Comparison of ENCODE assay signal across 7 cellular contexts in the genomic region with DNA sequence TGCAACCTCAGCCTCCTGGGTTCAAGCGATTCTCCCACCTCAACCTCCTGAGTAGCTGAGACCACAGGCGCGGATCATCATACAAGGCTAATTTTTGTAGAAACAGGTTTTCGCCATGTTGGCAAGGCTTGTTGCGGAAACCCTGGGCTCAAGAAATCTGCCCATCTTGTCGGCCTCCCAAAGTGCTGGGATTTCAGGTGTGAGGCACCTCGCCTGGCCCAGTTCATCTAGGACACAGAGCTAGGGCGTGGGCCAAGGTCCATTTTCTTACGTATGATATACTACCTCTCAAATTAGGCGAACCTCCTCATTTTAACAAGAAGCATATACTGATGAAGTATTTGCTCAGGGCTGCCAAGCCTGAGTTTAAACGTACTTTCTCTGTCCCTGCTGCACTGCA. TPM values are rescaled to one million over a fixed set of nuclear protein-coding genes. Genes with fewer than 3 reads are reported as not detected.
DNase-seq lines count a peak whose midpoint lies in the region; ATAC-seq, FAIRE-seq and TF ChIP-seq lines count a peak whose summit lies in the region.

No MANE protein-coding gene starts in this region.

- intact Hi-C loops in OCI-LY7 (cut with micrococcal nuclease; ENCODE audit: unreplicated experiment): no loop called here

- peak; percentile 39; the same call in 1 of the 2 replicates for TF ChIP-seq POLR2A in GM12892 (IDR thresholded peaks at IDR 0.05; ENCODE audit: low read depth, low read length)

- H3K4me2 ChIP-seq in OCI-LY7 (ENCODE audit: low read length): peak overlapping the region; percentile 76

- peaks cover 69% of the 10 kb centered on the region for H3K36me3 Mint-ChIP-seq in effector memory CD8-positive, alpha-beta T cell (ENCODE audit: insufficient read depth)
- H3K36me3 Mint-ChIP-seq in osteocyte (ENCODE audit: unreplicated experiment): peaks cover 32% of the 10 kb centered on the region

- POLR2A ChIA-PET in OCI-LY7 (lab: Charles Lee): interaction anchor here (2.8 to 4.6 kb wide), 2 partner anchors 10 to 36 kb away, joined by 12 to 32 read pairs; a partner anchor contains a TSS

- peaks cover 41% of the 10 kb centered on the region for H4K20me1 ChIP-seq in OCI-LY7 (ENCODE audit: insufficient read depth, low read length)

- ATAC-seq in effector memory CD8-positive, alpha-beta T cell (replicated peaks): no peak

- no TSS peak for BruUV-seq in OCI-LY7 (replicated peaks; lab: Mats Ljungman, UMichigan)

- H3K9me3 ChIP-seq in OCI-LY7 (ENCODE audit: low read length): no peaks in the 10 kb centered on the region
- H3K9me3 ChIP-seq in small intestine (ENCODE audit: control insufficient read depth, low read depth): no peaks in the 10 kb centered on the region

- peaks cover 45 to 58% of the 10 kb centered on the region in 2 donors for H3K4me1 Mint-ChIP-seq in effector memory CD8-positive, alpha-beta T cell (ENCODE audit: low read depth in 2 of 2)
- H3K4me1 Mint-ChIP-seq in osteocyte (ENCODE audit: unreplicated experiment): peaks cover 37% of the 10 kb centered on the region

- FAIRE-seq in GM12892 (lab: Jason Lieb, UNC) (no peak), small intestine (lab: Jason Lieb, UNC) (no peak)

- H3K27me3 ChIP-seq in small intestine (ENCODE audit: control insufficient read depth in 2 of 2, insufficient read depth in 2 of 2, low read length in 2 of 2): no peaks in the 10 kb centered on the region

- DNase-seq in GM12892 (ENCODE audit: insufficient read length) (no peak), OCI-LY7 (ENCODE audit: low spot score) (no peak), osteocyte (ENCODE audit: extremely low spot score, unreplicated experiment) (peak; percentile 21), DMS114 treated with DMSO at 0.1 percent for 48 hours (lab: John Stamatoyannopoulos, UW; ENCODE audit: unreplicated experiment) (no peak), mucosa of gallbladder (ENCODE audit: low spot score) (no peak), small intestine (no peak)
- no peak for DNase-seq in effector memory CD8-positive, alpha-beta T cell

- no peaks in the 10 kb centered on the region for H3K27me3 Mint-ChIP-seq in effector memory CD8-positive, alpha-beta T cell
- H3K27me3 Mint-ChIP-seq in osteocyte (ENCODE audit: unreplicated experiment): no peaks in the 10 kb centered on the region

- peak overlapping the region; percentile 99 to 100 for H3K27ac Mint-ChIP-seq in effector memory CD8-positive, alpha-beta T cell
- H3K27ac Mint-ChIP-seq in osteocyte (ENCODE audit: unreplicated experiment): peak overlapping the region; percentile 99

- no peaks in the 10 kb centered on the region for H3K9me2 ChIP-seq in OCI-LY7 (ENCODE audit: insufficient read depth, low read length)

- peak overlapping the region; percentile 96 for H3K4me3 ChIP-seq in OCI-LY7 (ENCODE audit: low read depth, low read length, poor library complexity, severe bottlenecking)
- peak overlapping the region in 1 of 2 donors; percentile 80 for H3K4me3 ChIP-seq in small intestine (ENCODE audit: low read depth in 1 of 2, low read length in 2 of 2)

- CTCF ChIA-PET in OCI-LY7 (lab: Charles Lee; ENCODE audit: unreplicated experiment): no interaction called here

- H3K27ac ChIP-seq in OCI-LY7 (ENCODE audit: low read depth, low read length, poor library complexity, severe bottlenecking) (peak overlapping the region; percentile 74), small intestine (ENCODE audit: low read depth in 1 of 2, low read length in 1 of 2) (peak overlapping the region in 1 of 2 donors; percentile 53)

- no peak overlapping the region for H2AFZ ChIP-seq in OCI-LY7 (ENCODE audit: low read length)

- H3K4me3 Mint-ChIP-seq in effector memory CD8-positive, alpha-beta T cell: peak overlapping the region; percentile 91 to 99
- peak overlapping the region; percentile 92 for H3K4me3 Mint-ChIP-seq in osteocyte (ENCODE audit: unreplicated experiment)

- H3K9me3 Mint-ChIP-seq in effector memory CD8-positive, alpha-beta T cell: no peaks in the 10 kb centered on the region
- H3K9me3 Mint-ChIP-seq in osteocyte (ENCODE audit: unreplicated experiment): no peaks in the 10 kb centered on the region

- H3K4me1 ChIP-seq in OCI-LY7 (ENCODE audit: insufficient read depth, low read length, poor library complexity, severe bottlenecking) (peaks cover 45% of the 10 kb centered on the region), small intestine (ENCODE audit: control insufficient read depth in 2 of 2, insufficient read depth in 1 of 2, low read depth in 1 of 2, low read length in 1 of 2) (peaks cover 0 to 2% of the 10 kb centered on the region in 2 donors)

- 61 to 71% (median 67%) methylated on average over 11 of the region's 11 CpGs for WGBS in small intestine, 3 donors

- peaks cover 56% of the 10 kb centered on the region for H3K79me2 ChIP-seq in OCI-LY7 (ENCODE audit: insufficient read depth, low read depth, low read length)

- TF ChIP-seq CTCF in OCI-LY7 (conservative IDR thresholded peaks at IDR 0.05; ENCODE audit: low read length) (no peak), osteocyte (IDR thresholded peaks at IDR 0.05) (no peak)

- peaks cover 66% of the 10 kb centered on the region for H3K36me3 ChIP-seq in OCI-LY7 (ENCODE audit: insufficient read depth, low read length)
- peaks cover 0 to 2% of the 10 kb centered on the region in 2 donors for H3K36me3 ChIP-seq in small intestine (ENCODE audit: control insufficient read depth in 2 of 2, insufficient read depth in 2 of 2, low read length in 2 of 2)

RNA-seq across cellular contexts. Expression of a gene that starts 2.1 kb away (rescaled TPM):
- 10,187 TPM for polyA plus RNA-seq in GM12892 (2012; ENCODE audit: missing spikeins)
- total RNA-seq in OCI-LY7 (2014; rRNA removed; shearing (Covaris generic)): 3,800 and 6,504 TPM in 2 replicates
- total RNA-seq in OCI-LY7 (2022) (2,010 and 2,518 TPM in 2 replicates), osteocyte (935 and 1,004 TPM in 2 replicates), mucosa of gallbladder (852 TPM)
- 1,000 to 10,000 TPM; 2,810 to 5,742 (median 3,537) TPM for polyA plus RNA-seq in small intestine

RNA-seq across cellular contexts. Expression of a gene that starts 14.7 kb away (rescaled TPM):
- 24.9 TPM for polyA plus RNA-seq in GM12892 (2012; ENCODE audit: missing spikeins)
- total RNA-seq in OCI-LY7 (2014; rRNA removed; shearing (Covaris generic)): 83.4 and 89.8 TPM in 2 replicates
- 73.0 and 80.3 TPM in 2 replicates for total RNA-seq in OCI-LY7 (2022)
- 7.4 and 8.1 TPM in 2 replicates for total RNA-seq in osteocyte
- 7.0 TPM for total RNA-seq in mucosa of gallbladder
- polyA plus RNA-seq in small intestine: 10 to 100 TPM; 14.1 to 21.0 (median 18.3) TPM

RNA-seq across cellular contexts. Expression of a gene that starts 36.4 kb away (rescaled TPM):
- 499 TPM for polyA plus RNA-seq in GM12892 (2012; ENCODE audit: missing spikeins)
- total RNA-seq in OCI-LY7 (2014; rRNA removed; shearing (Covaris generic)): 257 and 441 TPM in 2 replicates
- total RNA-seq in OCI-LY7 (2022) (306 and 313 TPM in 2 replicates), osteocyte (171 and 187 TPM in 2 replicates), mucosa of gallbladder (143 TPM)
- 100 to 1,000 TPM; 525 to 910 (median 823) TPM for polyA plus RNA-seq in small intestine

RNA-seq across cellular contexts. Expression of a gene that starts 36.5 kb away (rescaled TPM):
- polyA plus RNA-seq in GM12892 (2012; ENCODE audit: missing spikeins): 0.45 TPM
- total RNA-seq in OCI-LY7 (2014; rRNA removed; shearing (Covaris generic)): 79.3 and 83.5 TPM in 2 replicates
- total RNA-seq in OCI-LY7 (2022) (70.0 and 71.7 TPM in 2 replicates), osteocyte (46.6 and 50.6 TPM in 2 replicates), mucosa of gallbladder (43.0 TPM)
- polyA plus RNA-seq in small intestine: 10 to 100 TPM; 13.5 to 26.6 (median 25.3) TPM

RNA-seq across cellular contexts. Expression of a gene that starts 51.0 kb away (rescaled TPM):
- 7.4 TPM for polyA plus RNA-seq in GM12892 (2012; ENCODE audit: missing spikeins)
- total RNA-seq in OCI-LY7 (2014; rRNA removed; shearing (Covaris generic)): 14.7 and 17.2 TPM in 2 replicates
- total RNA-seq in OCI-LY7 (2022): 9.7 and 11.6 TPM in 2 replicates
- total RNA-seq in osteocyte: 7.3 and 8.4 TPM in 2 replicates
- total RNA-seq in mucosa of gallbladder: 8.4 TPM
- 10 to 100 TPM in 1 of 3 donors, 1 to 10 TPM in 2; 8.3 to 19.5 (median 9.2) TPM for polyA plus RNA-seq in small intestine
